1 cellular context compared by ENCODE assay signal in genomic region chr7:36966636-36967035, GRCh38.
TF ChIP-seq lines count a peak whose summit lies in the region.

No MANE protein-coding gene starts in this region.

TF ChIP-seq in SK-N-SH, 30 proteins besides CTCF, POLR2A, EP300 and RAD21 (continued from another document):
- TF ChIP-seq, protein P1, sequence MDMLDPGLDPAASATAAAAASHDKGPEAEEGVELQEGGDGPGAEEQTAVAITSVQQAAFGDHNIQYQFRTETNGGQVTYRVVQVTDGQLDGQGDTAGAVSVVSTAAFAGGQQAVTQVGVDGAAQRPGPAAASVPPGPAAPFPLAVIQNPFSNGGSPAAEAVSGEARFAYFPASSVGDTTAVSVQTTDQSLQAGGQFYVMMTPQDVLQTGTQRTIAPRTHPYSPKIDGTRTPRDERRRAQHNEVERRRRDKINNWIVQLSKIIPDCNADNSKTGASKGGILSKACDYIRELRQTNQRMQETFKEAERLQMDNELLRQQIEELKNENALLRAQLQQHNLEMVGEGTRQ (IDR thresholded peaks at IDR 0.05; ENCODE audit: borderline replicate concordance, low read depth, low read length), result no peak
- TF ChIP-seq EZH2phosphoT487 (IDR thresholded peaks at IDR 0.05; ENCODE audit: borderline replicate concordance, low read depth) (no peak), GATA2 (CRISPR knock-in tag; IDR thresholded peaks at IDR 0.05) (peak; percentile 98), SMC3 (IDR thresholded peaks at IDR 0.05; ENCODE audit: low read depth, low read length) (peak; percentile 17; the same call in 1 of the 2 replicates), JUND (IDR thresholded peaks at IDR 0.05) (no peak), RCOR1 (IDR thresholded peaks at IDR 0.05; ENCODE audit: low read length) (peak; percentile 92), POLR2AphosphoS5 (IDR thresholded peaks at IDR 0.05; ENCODE audit: low read depth, low read length) (no peak)
- TF ChIP-seq, protein P2, sequence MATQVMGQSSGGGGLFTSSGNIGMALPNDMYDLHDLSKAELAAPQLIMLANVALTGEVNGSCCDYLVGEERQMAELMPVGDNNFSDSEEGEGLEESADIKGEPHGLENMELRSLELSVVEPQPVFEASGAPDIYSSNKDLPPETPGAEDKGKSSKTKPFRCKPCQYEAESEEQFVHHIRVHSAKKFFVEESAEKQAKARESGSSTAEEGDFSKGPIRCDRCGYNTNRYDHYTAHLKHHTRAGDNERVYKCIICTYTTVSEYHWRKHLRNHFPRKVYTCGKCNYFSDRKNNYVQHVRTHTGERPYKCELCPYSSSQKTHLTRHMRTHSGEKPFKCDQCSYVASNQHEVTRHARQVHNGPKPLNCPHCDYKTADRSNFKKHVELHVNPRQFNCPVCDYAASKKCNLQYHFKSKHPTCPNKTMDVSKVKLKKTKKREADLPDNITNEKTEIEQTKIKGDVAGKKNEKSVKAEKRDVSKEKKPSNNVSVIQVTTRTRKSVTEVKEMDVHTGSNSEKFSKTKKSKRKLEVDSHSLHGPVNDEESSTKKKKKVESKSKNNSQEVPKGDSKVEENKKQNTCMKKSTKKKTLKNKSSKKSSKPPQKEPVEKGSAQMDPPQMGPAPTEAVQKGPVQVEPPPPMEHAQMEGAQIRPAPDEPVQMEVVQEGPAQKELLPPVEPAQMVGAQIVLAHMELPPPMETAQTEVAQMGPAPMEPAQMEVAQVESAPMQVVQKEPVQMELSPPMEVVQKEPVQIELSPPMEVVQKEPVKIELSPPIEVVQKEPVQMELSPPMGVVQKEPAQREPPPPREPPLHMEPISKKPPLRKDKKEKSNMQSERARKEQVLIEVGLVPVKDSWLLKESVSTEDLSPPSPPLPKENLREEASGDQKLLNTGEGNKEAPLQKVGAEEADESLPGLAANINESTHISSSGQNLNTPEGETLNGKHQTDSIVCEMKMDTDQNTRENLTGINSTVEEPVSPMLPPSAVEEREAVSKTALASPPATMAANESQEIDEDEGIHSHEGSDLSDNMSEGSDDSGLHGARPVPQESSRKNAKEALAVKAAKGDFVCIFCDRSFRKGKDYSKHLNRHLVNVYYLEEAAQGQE (IDR thresholded peaks at IDR 0.05; ENCODE audit: low read depth, low read length), result no peak
TF ChIP-seq in SK-N-SH: peak in this region for 8.
